In genomic region chr4:153205028-153205648, GRCh38 we compare ENCODE assay signal across 8 cellular contexts. TPM values are rescaled to one million over a fixed set of nuclear protein-coding genes. Genes with fewer than 3 reads are reported as not detected.
DNase-seq lines count a peak whose midpoint lies in the region; ATAC-seq lines count a peak whose summit lies in the region.

No MANE protein-coding gene starts in this region.

- no peaks in the 10 kb centered on the region for H3K36me3 Mint-ChIP-seq in activated T-cell treated with anti-CD3 and anti-CD28 coated beads, Interleukin-2, amount 50 U/mL, for 4 hours (ENCODE audit: insufficient read depth)

- H3K9me3 ChIP-seq in iPS-18c (ENCODE audit: control insufficient read depth, insufficient read depth, low read length): no peaks in the 10 kb centered on the region

- peak overlapping the region; percentile 25 for H3K4me3 Mint-ChIP-seq in activated T-cell treated with anti-CD3 and anti-CD28 coated beads, Interleukin-2, amount 50 U/mL, for 4 hours
- peak overlapping the region; percentile 39 to 58 for H3K4me3 Mint-ChIP-seq in stimulated activated naive CD8-positive, alpha-beta T cell treated with anti-CD3 and anti-CD28 coated beads, Interleukin-15, amount 100 ng/mL, for 72 hours

- H3K27me3 Mint-ChIP-seq in activated T-cell treated with anti-CD3 and anti-CD28 coated beads, Interleukin-2, amount 50 U/mL, for 4 hours (ENCODE audit: low read depth): peaks cover 2% of the 10 kb centered on the region
- peaks cover 5% of the 10 kb centered on the region for H3K27me3 Mint-ChIP-seq in stimulated activated naive CD8-positive, alpha-beta T cell treated with anti-CD3 and anti-CD28 coated beads, Interleukin-15, amount 100 ng/mL, for 72 hours

- peak; percentile 59 for ATAC-seq in HG03108 (IDR thresholded peaks at IDR 0.05; ENCODE audit: unreplicated experiment)
- peak; percentile 47 to 66 for ATAC-seq in activated T-cell treated with anti-CD3 and anti-CD28 coated beads, Interleukin-2, amount 50 U/mL, for 4 hours
- ATAC-seq in stimulated activated naive CD8-positive, alpha-beta T cell treated with anti-CD3 and anti-CD28 coated beads, Interleukin-15, amount 100 ng/mL, for 72 hours: peak; percentile 56
- ATAC-seq in HG03521 (IDR thresholded peaks at IDR 0.05; ENCODE audit: unreplicated experiment): no peak

- DNase-seq in COLO829 (ENCODE audit: low spot score) (peak; percentile 58), DMS53 (lab: John Stamatoyannopoulos, UW) (no peak), Kasumi-1 (lab: John Stamatoyannopoulos, UW) (no peak)
- peak; percentile 18 for DNase-seq in activated T-cell treated with anti-CD3 and anti-CD28 coated beads, Interleukin-2, amount 50 U/mL, for 4 hours
- peak; percentile 17 to 23 for DNase-seq in stimulated activated naive CD8-positive, alpha-beta T cell treated with anti-CD3 and anti-CD28 coated beads, Interleukin-15, amount 100 ng/mL, for 72 hours

- H3K9me3 Mint-ChIP-seq in activated T-cell treated with anti-CD3 and anti-CD28 coated beads, Interleukin-2, amount 50 U/mL, for 4 hours: no peaks in the 10 kb centered on the region
- H3K9me3 Mint-ChIP-seq in stimulated activated naive CD8-positive, alpha-beta T cell treated with anti-CD3 and anti-CD28 coated beads, Interleukin-15, amount 100 ng/mL, for 72 hours: no peaks in the 10 kb centered on the region

- peak overlapping the region; percentile 58 for H3K4me3 ChIP-seq in iPS-18c (ENCODE audit: insufficient read depth, low read depth, low read length)

- no peak overlapping the region for H3K27ac Mint-ChIP-seq in stimulated activated naive CD8-positive, alpha-beta T cell treated with anti-CD3 and anti-CD28 coated beads, Interleukin-15, amount 100 ng/mL, for 72 hours

- H3K4me1 Mint-ChIP-seq in activated T-cell treated with anti-CD3 and anti-CD28 coated beads, Interleukin-2, amount 50 U/mL, for 4 hours (ENCODE audit: low read depth): peaks cover 29% of the 10 kb centered on the region
- peaks cover 35% of the 10 kb centered on the region for H3K4me1 Mint-ChIP-seq in stimulated activated naive CD8-positive, alpha-beta T cell treated with anti-CD3 and anti-CD28 coated beads, Interleukin-15, amount 100 ng/mL, for 72 hours

RNA-seq across cellular contexts. Expression of gene TRIM2, which starts 0.9 kb away (rescaled TPM):
- total RNA-seq in activated T-cell treated with anti-CD3 and anti-CD28 coated beads, Interleukin-2, amount 50 U/mL, for 4 hours: under 1 TPM; 0.34 to 0.94 (median 0.49) TPM

Comparison
In these comparisons a context has a peak if more than half of its experiments do, and no peak if none do; other contexts are left out.
1. DNase-seq: peak in COLO829 (single experiment), activated T-cell treated with anti-CD3 and anti-CD28 coated beads, Interleukin-2, amount 50 U/mL, for 4 hours (single experiment) and stimulated activated naive CD8-positive, alpha-beta T cell treated with anti-CD3 and anti-CD28 coated beads, Interleukin-15, amount 100 ng/mL, for 72 hours (2 of 2); none in DMS53 (single experiment) and Kasumi-1 (0 of 2).